ENCODE assay signal across 17 cellular contexts in the genomic region with DNA sequence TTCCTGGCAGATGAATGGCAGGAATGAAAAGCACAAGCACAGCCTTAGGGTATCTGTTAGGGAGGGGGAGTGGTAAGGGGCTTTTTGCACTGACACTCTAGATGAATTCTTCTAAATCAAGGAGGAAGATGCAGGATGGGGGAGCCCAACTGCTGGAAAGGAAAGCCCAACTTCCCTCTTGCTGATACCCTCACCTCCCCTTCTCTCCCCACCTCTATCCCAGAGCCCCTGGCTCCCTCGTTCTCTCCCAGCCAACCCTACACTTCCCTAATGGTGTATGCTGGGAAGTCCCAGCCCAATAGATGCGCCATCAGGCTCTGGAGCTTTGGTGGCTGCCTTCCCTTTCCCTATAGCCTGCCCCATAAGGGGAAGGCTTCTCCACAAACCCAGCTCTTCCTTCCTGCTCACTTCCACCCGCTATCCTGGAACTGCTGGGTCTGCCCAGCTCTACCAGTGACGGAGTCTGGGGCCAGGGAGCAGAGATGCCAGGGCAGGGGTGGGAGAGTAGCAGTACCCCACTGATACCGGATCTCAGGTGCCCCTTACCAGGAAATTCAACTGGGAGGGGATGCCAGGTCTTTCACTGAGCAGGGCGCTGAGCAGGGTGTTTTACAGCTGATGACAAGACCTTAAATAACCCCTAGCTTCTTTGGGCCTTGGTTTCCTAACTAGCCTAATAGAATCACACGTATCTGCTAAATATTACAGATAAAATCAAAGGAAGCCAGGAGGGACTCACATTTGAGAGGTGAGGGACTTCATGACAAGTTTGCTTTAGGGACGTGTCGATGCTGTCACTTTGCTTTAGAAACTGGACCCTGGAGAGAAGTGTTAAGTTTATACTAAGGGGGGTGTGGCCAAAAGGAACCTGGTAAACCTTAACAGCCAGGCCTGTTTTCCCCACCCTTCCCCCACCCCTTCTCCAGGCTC.
A peak's percentile ranks its signal among the peaks of the same experiment; 100 is the strongest.
DNase-seq lines count a peak whose midpoint lies in the region; ATAC-seq and TF ChIP-seq lines count a peak whose summit lies in the region.
"Had no signal": no experiment of that assay in that cellular context is flagged by ENCODE, and none has a peak within 500 bp of the region (broad histone marks: within the 10 kb centered on the region; RNA-seq: fewer than 3 reads in every experiment).

No MANE protein-coding gene starts in this region.

- no peak overlapping the region for H3K4me3 ChIP-seq in BE2C (ENCODE audit: low read depth, low read length)
- H3K4me3 ChIP-seq: A549, BLaER1, smooth muscle cell, stomach had no signal

- no peaks in the 10 kb centered on the region for H3K9me3 Mint-ChIP-seq in activated naive CD4-positive, alpha-beta T cell treated with anti-CD3 and anti-CD28 coated beads, Interleukin-2, amount 10 ng/mL, durations not matched to agents 7 days and 5 days
- no peaks in the 10 kb centered on the region for H3K9me3 Mint-ChIP-seq in endothelial cell (ENCODE audit: unreplicated experiment)
- H3K9me3 Mint-ChIP-seq in stimulated activated effector memory CD8-positive, alpha-beta T cell treated with anti-CD3 and anti-CD28 coated beads, Interleukin-12 subunit alpha, Interleukin-12 subunit beta, amount 100 ng/mL, for 72 hours: no peaks in the 10 kb centered on the region

- peaks cover 31% of the 10 kb centered on the region for H3K4me1 ChIP-seq in BE2C
- H3K4me1 ChIP-seq: A549 had no signal

- ATAC-seq in stimulated activated effector memory CD8-positive, alpha-beta T cell treated with anti-CD3 and anti-CD28 coated beads, Interleukin-12 subunit alpha, Interleukin-12 subunit beta, amount 100 ng/mL, for 72 hours: no peak
- ATAC-seq: A549; activated CD8-positive, alpha-beta memory T cell treated with anti-CD3 and anti-CD28 coated beads, Interleukin-2, amount 10 ng/mL, durations not matched to agents 7 days and 5 days; left ventricle myocardium superior had no signal

- no peak overlapping the region for H3K4me3 Mint-ChIP-seq in activated naive CD4-positive, alpha-beta T cell treated with anti-CD3 and anti-CD28 coated beads, Interleukin-2, amount 10 ng/mL, durations not matched to agents 7 days and 5 days
- no peak overlapping the region for H3K4me3 Mint-ChIP-seq in endothelial cell (ENCODE audit: unreplicated experiment)
- no peak overlapping the region for H3K4me3 Mint-ChIP-seq in stimulated activated effector memory CD8-positive, alpha-beta T cell treated with anti-CD3 and anti-CD28 coated beads, Interleukin-12 subunit alpha, Interleukin-12 subunit beta, amount 100 ng/mL, for 72 hours
- H3K4me3 Mint-ChIP-seq: activated CD8-positive, alpha-beta memory T cell treated with anti-CD3 and anti-CD28 coated beads, Interleukin-2, amount 10 ng/mL, durations not matched to agents 7 days and 5 days had no signal

- no peaks in the 10 kb centered on the region for H3K27me3 Mint-ChIP-seq in activated naive CD4-positive, alpha-beta T cell treated with anti-CD3 and anti-CD28 coated beads, Interleukin-2, amount 10 ng/mL, durations not matched to agents 7 days and 5 days
- peaks cover 19% of the 10 kb centered on the region for H3K27me3 Mint-ChIP-seq in endothelial cell (ENCODE audit: unreplicated experiment)
- H3K27me3 Mint-ChIP-seq: activated CD8-positive, alpha-beta memory T cell treated with anti-CD3 and anti-CD28 coated beads, Interleukin-2, amount 10 ng/mL, durations not matched to agents 7 days and 5 days had no signal

- CTCF ChIA-PET in activated naive CD4-positive, alpha-beta T cell treated with anti-CD3 and anti-CD28 coated beads, Interleukin-2, amount 10 ng/mL, durations not matched to agents 7 days and 5 days (lab: Charles Lee): interaction anchor here (0.9 kb wide), 1 partner anchor 9 kb away, joined by 3 read pairs; no protein-coding TSS in a partner anchor

- no peaks in the 10 kb centered on the region for H3K27me3 ChIP-seq in BE2C
- H3K27me3 ChIP-seq: BLaER1, stomach had no signal

- H3K4me1 Mint-ChIP-seq in activated naive CD4-positive, alpha-beta T cell treated with anti-CD3 and anti-CD28 coated beads, Interleukin-2, amount 10 ng/mL, durations not matched to agents 7 days and 5 days: peaks cover 8% of the 10 kb centered on the region
- H3K4me1 Mint-ChIP-seq in endothelial cell (ENCODE audit: unreplicated experiment): peaks cover 69% of the 10 kb centered on the region
- peaks cover 34% of the 10 kb centered on the region for H3K4me1 Mint-ChIP-seq in stimulated activated effector memory CD8-positive, alpha-beta T cell treated with anti-CD3 and anti-CD28 coated beads, Interleukin-12 subunit alpha, Interleukin-12 subunit beta, amount 100 ng/mL, for 72 hours

- H3K36me3 Mint-ChIP-seq in activated naive CD4-positive, alpha-beta T cell treated with anti-CD3 and anti-CD28 coated beads, Interleukin-2, amount 10 ng/mL, durations not matched to agents 7 days and 5 days: peaks cover 49% of the 10 kb centered on the region
- peaks cover 18% of the 10 kb centered on the region for H3K36me3 Mint-ChIP-seq in endothelial cell (ENCODE audit: low read depth, unreplicated experiment)
- peaks cover 82% of the 10 kb centered on the region for H3K36me3 Mint-ChIP-seq in stimulated activated effector memory CD8-positive, alpha-beta T cell treated with anti-CD3 and anti-CD28 coated beads, Interleukin-12 subunit alpha, Interleukin-12 subunit beta, amount 100 ng/mL, for 72 hours

- no peak for DNase-seq in activated naive CD4-positive, alpha-beta T cell treated with anti-CD3 and anti-CD28 coated beads, Interleukin-2, amount 10 ng/mL, durations not matched to agents 7 days and 5 days
- no peak for DNase-seq in activated naive CD4-positive, alpha-beta T cell (lab: John Stamatoyannopoulos, UW)
- DNase-seq in SK-N-DZ (ENCODE audit: low spot score): peak; percentile 25
- DNase-seq in endothelial cell (ENCODE audit: low spot score): no peak
- DNase-seq in stimulated activated effector memory CD8-positive, alpha-beta T cell treated with anti-CD3 and anti-CD28 coated beads, Interleukin-12 subunit alpha, Interleukin-12 subunit beta, amount 100 ng/mL, for 72 hours (ENCODE audit: low spot score in 2 of 2): no peak
- DNase-seq in BE2C: no peak
- no peak for DNase-seq in NOMO-1 (lab: John Stamatoyannopoulos, UW; ENCODE audit: unreplicated experiment in 2 of 2)
- no peak for DNase-seq in activated gamma-delta T cell (lab: John Stamatoyannopoulos, UW)
- DNase-seq: activated CD4-positive, alpha-beta T cell treated with anti-CD3 and anti-CD28 coated beads for 48 hours; activated CD8-positive, alpha-beta memory T cell treated with anti-CD3 and anti-CD28 coated beads, Interleukin-2, amount 10 ng/mL, durations not matched to agents 7 days and 5 days; IMR-90; left ventricle myocardium superior; stimulated activated CD4-positive, alpha-beta T cell treated with anti-CD3 and anti-CD28 coated beads, Interleukin-2, amount 100 ng/mL, for 48 hours; stomach had no signal

- peak overlapping the region; percentile 52 for H3K27ac Mint-ChIP-seq in activated naive CD4-positive, alpha-beta T cell treated with anti-CD3 and anti-CD28 coated beads, Interleukin-2, amount 10 ng/mL, durations not matched to agents 7 days and 5 days
- peak overlapping the region; percentile 65 for H3K27ac Mint-ChIP-seq in endothelial cell (ENCODE audit: unreplicated experiment)
- peak overlapping the region; percentile 81 for H3K27ac Mint-ChIP-seq in stimulated activated effector memory CD8-positive, alpha-beta T cell treated with anti-CD3 and anti-CD28 coated beads, Interleukin-12 subunit alpha, Interleukin-12 subunit beta, amount 100 ng/mL, for 72 hours
- H3K27ac Mint-ChIP-seq: activated CD8-positive, alpha-beta memory T cell treated with anti-CD3 and anti-CD28 coated beads, Interleukin-2, amount 10 ng/mL, durations not matched to agents 7 days and 5 days had no signal

- H3K9me3 ChIP-seq in BE2C: no peaks in the 10 kb centered on the region
- H3K9me3 ChIP-seq: A549, BLaER1, stomach had no signal

- H3K36me3 ChIP-seq in BE2C: peaks cover 9% of the 10 kb centered on the region; the same call in 1 of the 2 replicates

- no peak for TF ChIP-seq CTCF in endothelial cell (IDR thresholded peaks at IDR 0.05; ENCODE audit: unreplicated experiment)
- TF ChIP-seq CTCF in BE2C (IDR thresholded peaks at IDR 0.05; ENCODE audit: low read depth, low read length): no peak
